ENCODE assay signal across 8 cellular contexts in the genomic region with DNA sequence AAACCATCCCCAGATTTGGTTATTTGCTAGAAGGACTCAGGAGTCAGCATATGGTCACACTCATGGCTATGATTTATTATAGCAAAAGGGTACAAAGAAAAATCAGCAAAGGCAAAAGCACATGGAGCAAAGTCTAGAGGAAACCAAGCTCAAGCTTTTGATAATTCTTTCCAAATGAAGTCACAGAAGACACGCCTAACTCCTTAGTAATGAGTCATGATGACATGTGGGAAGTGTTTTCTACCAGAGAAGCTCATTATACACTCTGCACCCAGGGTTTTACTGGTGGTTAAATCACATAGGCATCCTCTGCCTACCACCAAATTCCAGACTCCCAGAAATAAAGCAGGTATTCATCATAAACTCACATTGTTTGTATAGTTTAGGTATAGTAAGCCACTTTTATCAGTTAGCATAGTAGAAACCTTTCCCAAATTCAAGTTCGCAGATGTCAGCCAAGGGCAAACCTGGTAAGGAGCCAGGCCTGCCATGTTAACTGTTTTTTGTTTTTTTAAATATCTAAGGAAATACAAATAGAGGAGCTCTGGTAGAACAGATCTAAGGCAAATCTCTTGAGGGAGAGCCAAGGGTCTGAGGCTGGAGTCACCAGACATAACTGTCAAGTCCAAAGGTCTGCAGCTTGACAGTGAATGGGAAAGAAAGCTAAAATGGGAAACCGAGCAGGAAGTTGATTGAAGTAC. TPM values are rescaled to one million over a fixed set of nuclear protein-coding genes. Genes with fewer than 3 reads are reported as not detected.
A peak's percentile ranks its signal among the peaks of the same experiment; 100 is the strongest.
DNase-seq lines count a peak whose midpoint lies in the region; ATAC-seq and TF ChIP-seq lines count a peak whose summit lies in the region.

No MANE protein-coding gene starts in this region.

- DNase-seq in AG08395 (ENCODE audit: low spot score): peak; percentile 92
- DNase-seq in M059J (ENCODE audit: low read depth): peak; percentile 99
- DNase-seq in stimulated activated naive CD4-positive, alpha-beta T cell (lab: John Stamatoyannopoulos, UW): no peak
- no peak for DNase-seq in WERI-Rb-1
- DNase-seq in adrenal gland: no peak

- no peak overlapping the region for H3K9ac ChIP-seq in duodenal mucosa (ENCODE audit: low read depth in 1 of 2, low read length in 2 of 2)
- H3K9ac ChIP-seq in mucosa of rectum (ENCODE audit: low read depth in 1 of 2, low read length in 2 of 2): peak overlapping the region in 1 of 2 donors; percentile 14

- no peaks in the 10 kb centered on the region for H3K27me3 ChIP-seq in duodenal mucosa (ENCODE audit: control insufficient read depth in 1 of 2, insufficient read depth in 2 of 2, low read length in 2 of 2)
- H3K27me3 ChIP-seq in mucosa of rectum (ENCODE audit: control insufficient read depth in 2 of 2, insufficient read depth in 2 of 2, low read length in 2 of 2): no peaks in the 10 kb centered on the region
- no peaks in the 10 kb centered on the region for H3K27me3 ChIP-seq in WERI-Rb-1 (ENCODE audit: insufficient read depth, low read depth, severe bottlenecking)
- H3K27me3 ChIP-seq in adrenal gland: no peaks in the 10 kb centered on the region

- intact Hi-C loops in adrenal gland (cut with DNase I): no loop called here

- H3K9me3 ChIP-seq in duodenal mucosa (ENCODE audit: control insufficient read depth in 1 of 2, low read length in 2 of 2): no peaks in the 10 kb centered on the region
- no peaks in the 10 kb centered on the region for H3K9me3 ChIP-seq in mucosa of rectum (ENCODE audit: control insufficient read depth in 2 of 2, low read length in 2 of 2)
- no peaks in the 10 kb centered on the region for H3K9me3 ChIP-seq in WERI-Rb-1 (ENCODE audit: severe bottlenecking)
- H3K9me3 ChIP-seq in adrenal gland (replicated peaks in 1 of 3): no peaks in the 10 kb centered on the region

- H3K27ac ChIP-seq in duodenal mucosa (ENCODE audit: low read depth, low read length) (peak overlapping the region; percentile 26), mucosa of rectum (ENCODE audit: low read depth in 2 of 2, low read length in 2 of 2) (peak overlapping the region; percentile 67 to 80), WERI-Rb-1 (no peak overlapping the region), adrenal gland (peak overlapping the region in 2 of 5 donors; percentile 13 to 63)

- H3K4me1 ChIP-seq in duodenal mucosa (ENCODE audit: control insufficient read depth in 1 of 2, insufficient read depth in 2 of 2, low read length in 2 of 2) (peaks cover 3 to 13% of the 10 kb centered on the region in 2 donors), mucosa of rectum (ENCODE audit: control insufficient read depth in 2 of 2, insufficient read depth in 2 of 2, low read length in 2 of 2) (peaks cover 4 to 12% of the 10 kb centered on the region in 2 donors), adrenal gland (replicated peaks in 1 of 2) (peaks cover 0 to 4% of the 10 kb centered on the region in 2 donors)

- H3K4me3 ChIP-seq in duodenal mucosa (ENCODE audit: low read depth in 1 of 2, low read length in 2 of 2): no peak overlapping the region
- peak overlapping the region in 1 of 2 donors; percentile 12 for H3K4me3 ChIP-seq in mucosa of rectum (ENCODE audit: low read length in 2 of 2)
- no peak overlapping the region for H3K4me3 ChIP-seq in WERI-Rb-1 (ENCODE audit: low read depth, low read length)
- no peak overlapping the region for H3K4me3 ChIP-seq in adrenal gland

- 57 to 77% (median 63%) methylated on average over 3 of the region's 3 CpGs for WGBS in adrenal gland, 4 donors

- no peak for TF ChIP-seq CTCF in WERI-Rb-1 (IDR thresholded peaks at IDR 0.05; ENCODE audit: low read depth, low read length)
- TF ChIP-seq CTCF in adrenal gland (IDR thresholded peaks at IDR 0.05): no peak

- TF ChIP-seq POLR2A in adrenal gland (IDR thresholded peaks at IDR 0.05): no peak

- no peaks in the 10 kb centered on the region for H3K36me3 ChIP-seq in duodenal mucosa (ENCODE audit: control insufficient read depth in 1 of 2, insufficient read depth in 2 of 2, low read length in 2 of 2)
- no peaks in the 10 kb centered on the region for H3K36me3 ChIP-seq in mucosa of rectum (ENCODE audit: control insufficient read depth in 2 of 2, insufficient read depth in 2 of 2, low read length in 2 of 2)
- H3K36me3 ChIP-seq in WERI-Rb-1: no peaks in the 10 kb centered on the region
- H3K36me3 ChIP-seq in adrenal gland (replicated peaks in 1 of 2): no peaks in the 10 kb centered on the region

- ATAC-seq in GM18873 (IDR thresholded peaks at IDR 0.05; ENCODE audit: low FRiP score, unreplicated experiment): no peak

RNA-seq across cellular contexts. Expression of a gene that starts 15.4 kb away (rescaled TPM):
- total RNA-seq in M059J (2014; rRNA removed; shearing (Covaris generic)): 97.4 and 102 TPM in 2 replicates
- total RNA-seq in adrenal gland: 100 to 1,000 TPM; 101 to 227 (median 134) TPM
- 100 to 1,000 TPM in 1 of 3 donors, 10 to 100 TPM in 2; 42.9 to 147 (median 51.2) TPM for polyA plus RNA-seq in adrenal gland

Comparison
In these comparisons a context has a peak if more than half of its experiments do, and no peak if none do; other contexts are left out.
1. DNase-seq: peak in AG08395 (single experiment) and M059J (single experiment); none in stimulated activated naive CD4-positive, alpha-beta T cell (0 of 6), WERI-Rb-1 (single experiment) and adrenal gland (0 of 7).